Comparison of ENCODE assay signal across 9 cellular contexts in genomic region chrX:10176121-10177003, GRCh38. TPM values are rescaled to one million over a fixed set of nuclear protein-coding genes. Genes with fewer than 3 reads are reported as not detected.
DNase-seq lines count a peak whose midpoint lies in the region; ATAC-seq, FAIRE-seq and TF ChIP-seq lines count a peak whose summit lies in the region.
"Had no signal": no experiment of that assay in that cellular context is flagged by ENCODE, and none has a peak within 500 bp of the region (broad histone marks: within the 10 kb centered on the region; RNA-seq: fewer than 3 reads in every experiment).

No MANE protein-coding gene starts in this region.

- no peaks in the 10 kb centered on the region for H3F3A ChIP-seq in PC-9 (ENCODE audit: insufficient read depth, low read depth)

- whole genome bisulfite sequencing in gastroesophageal sphincter (ENCODE audit: low coverage in 1 of 2), 2 donors, result 69 to 88% methylated on average over 7 to 9 of the region's 16 CpGs

- H3K27me3 ChIP-seq in parathyroid adenoma (ENCODE audit: control insufficient read depth, insufficient read depth, low read length), result no peaks in the 10 kb centered on the region
- no peaks in the 10 kb centered on the region for H3K27me3 ChIP-seq in gastroesophageal sphincter
- H3K27me3 ChIP-seq in PC-9 (ENCODE audit: insufficient read depth, low read depth), result no peaks in the 10 kb centered on the region

- TF ChIP-seq POLR2A in GM12891 (IDR thresholded peaks at IDR 0.05; ENCODE audit: low read depth, low read length) (no peak), gastroesophageal sphincter (IDR thresholded peaks at IDR 0.05) (no peak)

- no peak for TF ChIP-seq CTCF in parathyroid adenoma (IDR thresholded peaks at IDR 0.05)
- TF ChIP-seq CTCF in gastroesophageal sphincter (IDR thresholded peaks at IDR 0.05), result no peak
- no peak for TF ChIP-seq CTCF in PC-9 (conservative IDR thresholded peaks at IDR 0.05)

- DNase-seq in GM12891 (ENCODE audit: insufficient read length, low spot score) (no peak), NCI-H2171 (lab: John Stamatoyannopoulos, UW) (peak; percentile 5), cerebellar cortex (ENCODE audit: low spot score) (peak; percentile 65), NK-92 (lab: John Stamatoyannopoulos, UW; ENCODE audit: unreplicated experiment) (no peak), PC-9 (no peak), KG1 (lab: John Stamatoyannopoulos, UW) (no peak)
- DNase-seq: NCI-H226 had no signal

- no TSS peak for BruUV-seq in PC-9 (replicated peaks; lab: Mats Ljungman, UMichigan)

- no peak overlapping the region for H3K9ac ChIP-seq in parathyroid adenoma

- FAIRE-seq in GM12891 (lab: Jason Lieb, UNC), result peak; percentile 93

- H3K36me3 ChIP-seq in parathyroid adenoma (ENCODE audit: control insufficient read depth, insufficient read depth, low read length) (no peaks in the 10 kb centered on the region), gastroesophageal sphincter (no peaks in the 10 kb centered on the region), PC-9 (ENCODE audit: low read depth) (no peaks in the 10 kb centered on the region)

- H3K4me1 ChIP-seq in parathyroid adenoma, result peaks cover 38% of the 10 kb centered on the region
- H3K4me1 ChIP-seq in gastroesophageal sphincter, result peaks cover 0 to 45% (median 0%) of the 10 kb centered on the region in 3 donors
- H3K4me1 ChIP-seq in PC-9 (replicated peaks; ENCODE audit: insufficient read depth), result no peaks in the 10 kb centered on the region

- intact Hi-C loops in PC-9 (cut with micrococcal nuclease; ENCODE audit: unreplicated experiment), result no loop called here

- POLR2A ChIA-PET in PC-9 (lab: Charles Lee; ENCODE audit: unreplicated experiment), result no interaction called here

- H3K9me2 ChIP-seq in PC-9 (ENCODE audit: insufficient read depth), result no peaks in the 10 kb centered on the region

- H3K9me3 ChIP-seq in parathyroid adenoma (ENCODE audit: control insufficient read depth, low read length) (no peaks in the 10 kb centered on the region), gastroesophageal sphincter (no peaks in the 10 kb centered on the region), PC-9 (ENCODE audit: insufficient read depth, low read depth) (no peaks in the 10 kb centered on the region)

- ATAC-seq in gastroesophageal sphincter, result no peak

- H3K79me2 ChIP-seq in parathyroid adenoma, result peaks cover 4% of the 10 kb centered on the region
- no peaks in the 10 kb centered on the region for H3K79me2 ChIP-seq in PC-9 (ENCODE audit: low read depth)

- H4K20me1 ChIP-seq in PC-9 (ENCODE audit: insufficient read depth), result no peaks in the 10 kb centered on the region

- H3K27ac ChIP-seq in parathyroid adenoma (peak overlapping the region; percentile 86), gastroesophageal sphincter (no peak overlapping the region), PC-9 (no peak overlapping the region)

- H3K4me3 ChIP-seq in parathyroid adenoma (ENCODE audit: low read depth, low read length) (no peak overlapping the region), gastroesophageal sphincter (no peak overlapping the region), PC-9 (no peak overlapping the region)

- no peak for TF ChIP-seq EP300 in gastroesophageal sphincter (IDR thresholded peaks at IDR 0.05)

- H2AFZ ChIP-seq in parathyroid adenoma (peak overlapping the region; percentile 44), PC-9 (no peak overlapping the region)

- CTCF ChIA-PET in PC-9 (lab: Charles Lee), result no interaction called here

- H3K4me2 ChIP-seq in parathyroid adenoma (ENCODE audit: low read length), result no peak overlapping the region
- H3K4me2 ChIP-seq in PC-9, result no peak overlapping the region

TF ChIP-seq in GM12891, 5 proteins besides CTCF, POLR2A, EP300 and RAD21:
- no peak for TF ChIP-seq POU2F2 (IDR thresholded peaks at IDR 0.05; ENCODE audit: low read depth, low read length)
- no peak for TF ChIP-seq POLR2AphosphoS5 (IDR thresholded peaks at IDR 0.05; ENCODE audit: low read depth, low read length)
- TF ChIP-seq SPI1 (IDR thresholded peaks at IDR 0.05; ENCODE audit: low read depth, low read length), result peak; percentile 47

RNA-seq across cellular contexts. Expression of gene CLCN4, which starts 19.6 kb away (rescaled TPM):
- polyA plus RNA-seq in GM12891 (2012; ENCODE audit: low read depth, missing spikeins), result 3.9 TPM
- total RNA-seq in gastroesophageal sphincter (1 to 10 TPM in 3 of 4 donors, under 1 TPM in 1; 0.16 to 2.3 (median 2.0) TPM), PC-9 (2021) (3.1 and 4.4 TPM in 2 replicates)

Comparison
In these comparisons a context has a peak if more than half of its experiments do, and no peak if none do; other contexts are left out.
1. DNase-seq: peak in NCI-H2171 (single experiment) and cerebellar cortex (single experiment); none in GM12891 (single experiment), NK-92 (single experiment), PC-9 (0 of 2) and KG1 (single experiment).